In the genomic region with DNA sequence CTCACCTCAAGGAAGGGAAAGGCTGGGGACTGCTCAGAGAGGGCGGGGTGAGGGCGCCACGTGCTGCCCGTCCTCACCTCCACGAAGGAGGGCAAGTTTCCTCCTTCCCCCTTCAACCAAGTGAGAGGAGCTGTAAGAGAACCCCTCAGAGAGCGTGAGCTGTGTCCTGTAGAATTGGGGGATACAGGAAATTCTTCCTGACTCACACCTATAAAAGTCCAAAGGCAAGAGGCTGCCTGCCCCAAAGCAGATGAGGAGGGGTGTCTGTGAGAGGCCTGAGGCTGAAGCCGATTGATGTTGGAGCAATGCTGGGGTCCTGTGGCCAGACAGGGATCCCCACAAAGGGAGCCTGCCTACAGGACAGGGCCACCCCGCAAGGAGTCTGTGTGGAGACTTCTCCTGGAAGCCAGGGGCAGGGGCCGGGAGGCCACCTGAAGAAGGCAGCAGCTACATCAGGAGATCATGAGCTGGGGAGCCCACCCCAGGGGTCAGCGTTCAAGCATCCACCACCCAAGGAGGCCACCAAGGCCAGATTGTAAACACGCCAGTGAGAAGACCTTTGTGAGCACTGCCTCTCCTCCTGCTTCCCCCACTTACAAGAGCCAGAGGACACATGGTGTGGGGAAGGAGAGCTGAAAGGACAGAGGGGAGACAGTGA, we compare ENCODE assay signal across 2 cellular contexts.
TF ChIP-seq lines count a peak whose summit lies in the region.

No MANE protein-coding gene starts in this region.

TF ChIP-seq in IMR-90, 13 proteins besides CTCF, POLR2A, EP300 and RAD21:
- TF ChIP-seq MAFK (IDR thresholded peaks at IDR 0.05; ENCODE audit: low read depth, low read length) (no peak), FOS (IDR thresholded peaks at IDR 0.05; ENCODE audit: low read depth, low read length) (no peak), RFX5 (IDR thresholded peaks at IDR 0.05; ENCODE audit: low read depth, low read length) (no peak), MAZ (IDR thresholded peaks at IDR 0.05; ENCODE audit: borderline replicate concordance, low read depth, low read length) (no peak), SMC3 (IDR thresholded peaks at IDR 0.05; ENCODE audit: low read depth, low read length) (no peak), NFE2L2 (IDR thresholded peaks at IDR 0.05; ENCODE audit: low read depth, low read length) (no peak)
- TF ChIP-seq, protein P1, sequence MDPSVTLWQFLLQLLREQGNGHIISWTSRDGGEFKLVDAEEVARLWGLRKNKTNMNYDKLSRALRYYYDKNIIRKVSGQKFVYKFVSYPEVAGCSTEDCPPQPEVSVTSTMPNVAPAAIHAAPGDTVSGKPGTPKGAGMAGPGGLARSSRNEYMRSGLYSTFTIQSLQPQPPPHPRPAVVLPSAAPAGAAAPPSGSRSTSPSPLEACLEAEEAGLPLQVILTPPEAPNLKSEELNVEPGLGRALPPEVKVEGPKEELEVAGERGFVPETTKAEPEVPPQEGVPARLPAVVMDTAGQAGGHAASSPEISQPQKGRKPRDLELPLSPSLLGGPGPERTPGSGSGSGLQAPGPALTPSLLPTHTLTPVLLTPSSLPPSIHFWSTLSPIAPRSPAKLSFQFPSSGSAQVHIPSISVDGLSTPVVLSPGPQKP (IDR thresholded peaks at IDR 0.05; ENCODE audit: borderline replicate concordance, low read depth, low read length): no peak

TF ChIP-seq in HEK293T, 16 proteins besides CTCF, POLR2A, EP300 and RAD21:
- no peak for TF ChIP-seq BHLHE40 (IDR thresholded peaks at IDR 0.05; ENCODE audit: borderline replicate concordance)
- no peak for TF ChIP-seq ELF4 (IDR thresholded peaks at IDR 0.05)
- no peak for TF ChIP-seq LEF1 (IDR thresholded peaks at IDR 0.05; ENCODE audit: borderline replicate concordance)
- TF ChIP-seq ARNT (IDR thresholded peaks at IDR 0.05): no peak
- no peak for TF ChIP-seq SP1 (IDR thresholded peaks at IDR 0.05)
- TF ChIP-seq HDGF (IDR thresholded peaks at IDR 0.05; ENCODE audit: borderline replicate concordance): no peak
- TF ChIP-seq FOXK2 (IDR thresholded peaks at IDR 0.05): no peak
- no peak for TF ChIP-seq FOXM1 (IDR thresholded peaks at IDR 0.05; ENCODE audit: borderline replicate concordance)
- no peak for TF ChIP-seq ZNF384 (IDR thresholded peaks at IDR 0.05)
- no peak for TF ChIP-seq NFRKB (IDR thresholded peaks at IDR 0.05)
- TF ChIP-seq L3MBTL2 (conservative IDR thresholded peaks at IDR 0.05): no peak
- TF ChIP-seq, protein P2, sequence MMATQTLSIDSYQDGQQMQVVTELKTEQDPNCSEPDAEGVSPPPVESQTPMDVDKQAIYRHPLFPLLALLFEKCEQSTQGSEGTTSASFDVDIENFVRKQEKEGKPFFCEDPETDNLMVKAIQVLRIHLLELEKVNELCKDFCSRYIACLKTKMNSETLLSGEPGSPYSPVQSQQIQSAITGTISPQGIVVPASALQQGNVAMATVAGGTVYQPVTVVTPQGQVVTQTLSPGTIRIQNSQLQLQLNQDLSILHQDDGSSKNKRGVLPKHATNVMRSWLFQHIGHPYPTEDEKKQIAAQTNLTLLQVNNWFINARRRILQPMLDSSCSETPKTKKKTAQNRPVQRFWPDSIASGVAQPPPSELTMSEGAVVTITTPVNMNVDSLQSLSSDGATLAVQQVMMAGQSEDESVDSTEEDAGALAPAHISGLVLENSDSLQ (IDR thresholded peaks at IDR 0.05): no peak
- TF ChIP-seq CTBP1 (IDR thresholded peaks at IDR 0.05; ENCODE audit: borderline replicate concordance): no peak
- no peak for TF ChIP-seq FOXA1 (IDR thresholded peaks at IDR 0.05)
- TF ChIP-seq SUZ12 (IDR thresholded peaks at IDR 0.05): no peak
